25 cellular contexts compared by ENCODE assay signal in the genomic region with DNA sequence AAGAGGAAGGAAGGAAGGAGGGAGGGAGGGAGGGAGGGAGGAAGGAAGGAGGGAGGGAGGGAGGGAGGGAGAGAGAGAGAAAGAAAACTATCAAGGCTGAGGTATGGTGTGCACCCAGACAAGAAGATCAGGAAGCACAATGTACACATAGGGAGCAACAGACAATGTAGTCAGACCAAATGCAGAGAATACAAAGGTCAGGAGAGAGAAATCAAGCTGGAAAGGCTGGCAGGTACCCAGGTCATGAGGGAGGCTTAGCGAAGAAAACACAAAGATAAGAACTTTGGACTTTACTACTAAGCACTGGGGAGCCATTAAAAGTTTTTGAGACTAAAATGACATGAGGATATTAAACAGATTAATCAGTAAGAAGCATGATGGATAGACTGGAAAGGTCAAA.
DNase-seq lines count a peak whose midpoint lies in the region; ATAC-seq, FAIRE-seq and TF ChIP-seq lines count a peak whose summit lies in the region.
"Had no signal": no experiment of that assay in that cellular context is flagged by ENCODE, and none has a peak within 500 bp of the region (broad histone marks: within the 10 kb centered on the region; RNA-seq: fewer than 3 reads in every experiment).

No MANE protein-coding gene starts in this region.

- H3K27me3 ChIP-seq in colonic mucosa (no peaks in the 10 kb centered on the region), right lobe of liver (no peaks in the 10 kb centered on the region), small intestine (ENCODE audit: control insufficient read depth in 2 of 2, insufficient read depth in 2 of 2, low read length in 2 of 2) (no peaks in the 10 kb centered on the region)
- H3K27me3 ChIP-seq: BLaER1, SJSA1 had no signal

- H3K27ac ChIP-seq in colonic mucosa (no peak overlapping the region), right lobe of liver (peak overlapping the region in 2 of 3 donors; percentile 59 to 66), small intestine (ENCODE audit: low read depth in 1 of 2, low read length in 1 of 2) (no peak overlapping the region)
- H3K27ac ChIP-seq: BLaER1, PC-9, SJSA1 had no signal

- intact Hi-C loops in colonic mucosa (cut with DNase I): no loop called here
- intact Hi-C loops in right lobe of liver (cut with DNase I): no loop called here

- TF ChIP-seq POLR2A in right lobe of liver (IDR thresholded peaks at IDR 0.05): no peak

- H3K36me3 ChIP-seq in colonic mucosa: no peaks in the 10 kb centered on the region
- H3K36me3 ChIP-seq in right lobe of liver: no peaks in the 10 kb centered on the region
- H3K36me3 ChIP-seq in small intestine (ENCODE audit: control insufficient read depth in 2 of 2, insufficient read depth in 2 of 2, low read length in 2 of 2): no peaks in the 10 kb centered on the region
- H3K36me3 ChIP-seq: BLaER1, SJSA1 had no signal

- 0% methylated on average over 1 of the region's 1 CpG for WGBS in right lobe of liver (ENCODE audit: insufficient coverage, low coverage, low lambda C conversion rate, missing lambda C conversion rate)
- WGBS in small intestine, 3 donors: 3 to 66% (median 56%) methylated on average over 1 of the region's 1 CpG

- TF ChIP-seq CTCF in colonic mucosa (IDR thresholded peaks at IDR 0.05) (no peak), right lobe of liver (IDR thresholded peaks at IDR 0.05) (no peak), D721Med (IDR thresholded peaks at IDR 0.05; ENCODE audit: insufficient read depth, missing control alignments) (no peak)

- peak; percentile 89 to 98 (median 95) for ATAC-seq in right lobe of liver
- ATAC-seq: T-cell had no signal

- H3K9me3 ChIP-seq in colonic mucosa (no peaks in the 10 kb centered on the region), right lobe of liver (no peaks in the 10 kb centered on the region), small intestine (ENCODE audit: control insufficient read depth, low read depth) (no peaks in the 10 kb centered on the region)
- H3K9me3 ChIP-seq: BLaER1, SJSA1 had no signal

- FAIRE-seq in small intestine (lab: Jason Lieb, UNC) (peak; percentile 47), D721Med (lab: Jason Lieb, UNC) (no peak)
- FAIRE-seq: A204.1, GM12891, GM19239, H54 had no signal

- DNase-seq in HuH-7 (ENCODE audit: low spot score) (peak; percentile 8), colonic mucosa (peak; percentile 55), right lobe of liver (peak; percentile 71 to 75 (median 72)), small intestine (peak; percentile 96), DMS79 (lab: John Stamatoyannopoulos, UW) (no peak), D721Med (ENCODE audit: insufficient read length, low spot score) (no peak)
- no peak for DNase-seq in stimulated activated CD4-positive, alpha-beta T cell treated with anti-CD3 and anti-CD28 coated beads, Interleukin-12 subunit alpha, Interleukin-12 subunit beta, amount 100 ng/mL, for 4 hours
- no peak for DNase-seq in stimulated activated CD4-positive, alpha-beta T cell treated with anti-CD3 and anti-CD28 coated beads, Interleukin-2, amount 100 ng/mL, for 48 hours
- DNase-seq: CD4-positive, CD25-positive, alpha-beta regulatory T cell; EL; GDM1; NCI-H1694; NCI-H2081; NCI-H2227 treated with DMSO at 0.1 percent for 48 hours; NCI-H526 treated with DMSO at 0.1 percent for 48 hours; PC-9; Right ventricle myocardium superior; RPMI8226; T-cell had no signal

- H3K4me3 ChIP-seq in colonic mucosa (no peak overlapping the region), right lobe of liver (no peak overlapping the region), small intestine (ENCODE audit: low read depth in 1 of 2, low read length in 2 of 2) (no peak overlapping the region)
- H3K4me3 ChIP-seq: BLaER1, PC-9, SJSA1 had no signal

- no peaks in the 10 kb centered on the region for H3K4me1 ChIP-seq in colonic mucosa
- peaks cover 0 to 10% (median 2%) of the 10 kb centered on the region in 4 donors for H3K4me1 ChIP-seq in right lobe of liver
- no peaks in the 10 kb centered on the region for H3K4me1 ChIP-seq in small intestine (ENCODE audit: control insufficient read depth in 2 of 2, insufficient read depth in 1 of 2, low read depth in 1 of 2, low read length in 1 of 2)
- H3K4me1 ChIP-seq: SJSA1 had no signal

- no peak overlapping the region for H3K9ac ChIP-seq in colonic mucosa (ENCODE audit: low read depth in 2 of 2, low read length in 2 of 2)
- H3K9ac ChIP-seq: BLaER1 had no signal

Comparison
In these comparisons a context has a peak if more than half of its experiments do, and no peak if none do; other contexts are left out.
1. DNase-seq: peak in HuH-7 (single experiment), colonic mucosa (single experiment), right lobe of liver (3 of 3) and small intestine (single experiment); none in stimulated activated CD4-positive, alpha-beta T cell treated with anti-CD3 and anti-CD28 coated beads, Interleukin-12 subunit alpha, Interleukin-12 subunit beta, amount 100 ng/mL, for 4 hours (single experiment), DMS79 (single experiment), stimulated activated CD4-positive, alpha-beta T cell treated with anti-CD3 and anti-CD28 coated beads, Interleukin-2, amount 100 ng/mL, for 48 hours (0 of 2) and D721Med (single experiment).
2. H3K27ac ChIP-seq: peak in right lobe of liver (2 of 3); none in colonic mucosa (single experiment) and small intestine (0 of 2).